2 cellular contexts compared by ENCODE assay signal in the genomic region with DNA sequence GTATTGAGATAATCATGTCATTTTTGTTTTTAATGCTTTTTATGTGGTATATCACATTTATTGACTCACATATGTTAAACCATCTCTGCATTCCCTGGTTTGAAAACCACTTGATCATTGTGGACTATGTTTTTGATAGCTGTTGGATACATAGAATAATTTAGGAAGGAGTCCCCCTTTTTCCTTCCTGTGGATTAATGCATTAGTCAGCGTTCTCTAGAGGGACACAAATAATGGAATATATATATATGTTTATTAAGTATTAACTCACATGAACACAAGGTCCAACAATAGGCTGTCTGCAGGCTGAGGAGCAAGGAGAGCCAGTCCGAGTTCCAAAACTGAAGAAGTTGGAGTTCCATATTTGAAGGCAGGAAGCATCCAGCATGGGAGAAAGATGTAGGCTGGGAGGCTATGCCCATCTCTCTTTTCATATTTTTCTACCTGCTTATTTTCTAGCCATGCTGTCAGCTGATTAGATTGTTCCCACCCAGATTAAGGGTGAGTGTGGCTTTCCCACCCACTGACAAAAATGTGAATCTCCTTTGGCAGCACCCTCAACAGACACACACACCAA.
TF ChIP-seq lines count a peak whose summit lies in the region.

No MANE protein-coding gene starts in this region.

TF ChIP-seq in HepG2, 621 proteins besides CTCF, POLR2A, EP300 and RAD21 (continued from another document):
- TF ChIP-seq JARID2 (CRISPR knock-in tag; IDR thresholded peaks at IDR 0.05; ENCODE audit: insufficient replicate concordance) (no peak), MED8 (CRISPR knock-in tag; IDR thresholded peaks at IDR 0.05; ENCODE audit: insufficient replicate concordance) (no peak), GATAD1 (CRISPR knock-in tag; IDR thresholded peaks at IDR 0.05) (no peak), AGO1 (IDR thresholded peaks at IDR 0.05; ENCODE audit: low read depth, low read length, poor library complexity, severe bottlenecking) (no peak), ISL2 (CRISPR knock-in tag; IDR thresholded peaks at IDR 0.05) (no peak), MAFF (IDR thresholded peaks at IDR 0.05; ENCODE audit: low read depth, low read length) (peak; percentile 22; the same call in 1 of the 2 replicates), HCFC1 (IDR thresholded peaks at IDR 0.05; ENCODE audit: low read depth, low read length) (no peak), ZNF773 (CRISPR knock-in tag; IDR thresholded peaks at IDR 0.05; ENCODE audit: borderline replicate concordance) (no peak)
- TF ChIP-seq, protein P1, sequence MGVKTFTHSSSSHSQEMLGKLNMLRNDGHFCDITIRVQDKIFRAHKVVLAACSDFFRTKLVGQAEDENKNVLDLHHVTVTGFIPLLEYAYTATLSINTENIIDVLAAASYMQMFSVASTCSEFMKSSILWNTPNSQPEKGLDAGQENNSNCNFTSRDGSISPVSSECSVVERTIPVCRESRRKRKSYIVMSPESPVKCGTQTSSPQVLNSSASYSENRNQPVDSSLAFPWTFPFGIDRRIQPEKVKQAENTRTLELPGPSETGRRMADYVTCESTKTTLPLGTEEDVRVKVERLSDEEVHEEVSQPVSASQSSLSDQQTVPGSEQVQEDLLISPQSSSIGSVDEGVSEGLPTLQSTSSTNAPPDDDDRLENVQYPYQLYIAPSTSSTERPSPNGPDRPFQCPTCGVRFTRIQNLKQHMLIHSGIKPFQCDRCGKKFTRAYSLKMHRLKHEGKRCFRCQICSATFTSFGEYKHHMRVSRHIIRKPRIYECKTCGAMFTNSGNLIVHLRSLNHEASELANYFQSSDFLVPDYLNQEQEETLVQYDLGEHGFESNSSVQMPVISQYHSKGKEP (CRISPR knock-in tag; IDR thresholded peaks at IDR 0.05): no peak

TF ChIP-seq in K562, 482 proteins besides CTCF, POLR2A, EP300 and RAD21 (continued from another document):
- TF ChIP-seq FOXJ3 (CRISPR knock-in tag; IDR thresholded peaks at IDR 0.05) (peak; percentile 56; the same call in 1 of the 2 replicates), SIRT6 (IDR thresholded peaks at IDR 0.05; ENCODE audit: low read depth, low read length) (no peak), ZKSCAN3 (CRISPR knock-in tag; IDR thresholded peaks at IDR 0.05) (no peak), AFF4 (CRISPR knock-in tag; IDR thresholded peaks at IDR 0.05) (no peak), SMARCE1 (IDR thresholded peaks at IDR 0.05) (no peak), XRCC3 (IDR thresholded peaks at IDR 0.05) (no peak), POLR2H (tag; IDR thresholded peaks at IDR 0.05; ENCODE audit: low read depth) (no peak), ZNF316 (IDR thresholded peaks at IDR 0.05) (peak; percentile 77), LARP7 (IDR thresholded peaks at IDR 0.05) (no peak), MCM3 (IDR thresholded peaks at IDR 0.05) (0 out of 2 replicates have a peak, but pooled peaks have one; percentile 12), MAFG (tag; conservative IDR thresholded peaks at IDR 0.05) (peak; percentile 33; the same call in 1 of the 2 replicates), SMAD2 (IDR thresholded peaks at IDR 0.05; ENCODE audit: low read depth, low read length) (no peak), MAFF (IDR thresholded peaks at IDR 0.05; ENCODE audit: low read length) (peak; percentile 7; the same call in 1 of the 2 replicates), C11orf30 (IDR thresholded peaks at IDR 0.05; ENCODE audit: low read depth) (peak; percentile 28; the same call in 1 of the 2 replicates), ZBTB2 (IDR thresholded peaks at IDR 0.05) (no peak), ZNF764 (CRISPR knock-in tag; IDR thresholded peaks at IDR 0.05; ENCODE audit: low read depth) (no peak), MCM7 (IDR thresholded peaks at IDR 0.05) (no peak), PHTF2 (CRISPR knock-in tag; IDR thresholded peaks at IDR 0.05) (no peak), MYC (IDR thresholded peaks at IDR 0.05; ENCODE audit: low read depth, low read length) (no peak), MYC (CRISPR knock-in tag; IDR thresholded peaks at IDR 0.05; ENCODE audit: borderline replicate concordance, low read depth) (no peak), GATAD2A (IDR thresholded peaks at IDR 0.05) (no peak), ZFP1 (CRISPR knock-in tag; IDR thresholded peaks at IDR 0.05) (no peak), TARDBP (IDR thresholded peaks at IDR 0.05) (no peak), TEAD2 (tag; IDR thresholded peaks at IDR 0.05) (0 out of 2 replicates have a peak, but pooled peaks have one; percentile 29)
- TF ChIP-seq, protein P2, sequence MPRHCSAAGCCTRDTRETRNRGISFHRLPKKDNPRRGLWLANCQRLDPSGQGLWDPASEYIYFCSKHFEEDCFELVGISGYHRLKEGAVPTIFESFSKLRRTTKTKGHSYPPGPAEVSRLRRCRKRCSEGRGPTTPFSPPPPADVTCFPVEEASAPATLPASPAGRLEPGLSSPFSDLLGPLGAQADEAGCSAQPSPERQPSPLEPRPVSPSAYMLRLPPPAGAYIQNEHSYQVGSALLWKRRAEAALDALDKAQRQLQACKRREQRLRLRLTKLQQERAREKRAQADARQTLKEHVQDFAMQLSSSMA (CRISPR knock-in tag; IDR thresholded peaks at IDR 0.05): no peak
- TF ChIP-seq, protein P3, sequence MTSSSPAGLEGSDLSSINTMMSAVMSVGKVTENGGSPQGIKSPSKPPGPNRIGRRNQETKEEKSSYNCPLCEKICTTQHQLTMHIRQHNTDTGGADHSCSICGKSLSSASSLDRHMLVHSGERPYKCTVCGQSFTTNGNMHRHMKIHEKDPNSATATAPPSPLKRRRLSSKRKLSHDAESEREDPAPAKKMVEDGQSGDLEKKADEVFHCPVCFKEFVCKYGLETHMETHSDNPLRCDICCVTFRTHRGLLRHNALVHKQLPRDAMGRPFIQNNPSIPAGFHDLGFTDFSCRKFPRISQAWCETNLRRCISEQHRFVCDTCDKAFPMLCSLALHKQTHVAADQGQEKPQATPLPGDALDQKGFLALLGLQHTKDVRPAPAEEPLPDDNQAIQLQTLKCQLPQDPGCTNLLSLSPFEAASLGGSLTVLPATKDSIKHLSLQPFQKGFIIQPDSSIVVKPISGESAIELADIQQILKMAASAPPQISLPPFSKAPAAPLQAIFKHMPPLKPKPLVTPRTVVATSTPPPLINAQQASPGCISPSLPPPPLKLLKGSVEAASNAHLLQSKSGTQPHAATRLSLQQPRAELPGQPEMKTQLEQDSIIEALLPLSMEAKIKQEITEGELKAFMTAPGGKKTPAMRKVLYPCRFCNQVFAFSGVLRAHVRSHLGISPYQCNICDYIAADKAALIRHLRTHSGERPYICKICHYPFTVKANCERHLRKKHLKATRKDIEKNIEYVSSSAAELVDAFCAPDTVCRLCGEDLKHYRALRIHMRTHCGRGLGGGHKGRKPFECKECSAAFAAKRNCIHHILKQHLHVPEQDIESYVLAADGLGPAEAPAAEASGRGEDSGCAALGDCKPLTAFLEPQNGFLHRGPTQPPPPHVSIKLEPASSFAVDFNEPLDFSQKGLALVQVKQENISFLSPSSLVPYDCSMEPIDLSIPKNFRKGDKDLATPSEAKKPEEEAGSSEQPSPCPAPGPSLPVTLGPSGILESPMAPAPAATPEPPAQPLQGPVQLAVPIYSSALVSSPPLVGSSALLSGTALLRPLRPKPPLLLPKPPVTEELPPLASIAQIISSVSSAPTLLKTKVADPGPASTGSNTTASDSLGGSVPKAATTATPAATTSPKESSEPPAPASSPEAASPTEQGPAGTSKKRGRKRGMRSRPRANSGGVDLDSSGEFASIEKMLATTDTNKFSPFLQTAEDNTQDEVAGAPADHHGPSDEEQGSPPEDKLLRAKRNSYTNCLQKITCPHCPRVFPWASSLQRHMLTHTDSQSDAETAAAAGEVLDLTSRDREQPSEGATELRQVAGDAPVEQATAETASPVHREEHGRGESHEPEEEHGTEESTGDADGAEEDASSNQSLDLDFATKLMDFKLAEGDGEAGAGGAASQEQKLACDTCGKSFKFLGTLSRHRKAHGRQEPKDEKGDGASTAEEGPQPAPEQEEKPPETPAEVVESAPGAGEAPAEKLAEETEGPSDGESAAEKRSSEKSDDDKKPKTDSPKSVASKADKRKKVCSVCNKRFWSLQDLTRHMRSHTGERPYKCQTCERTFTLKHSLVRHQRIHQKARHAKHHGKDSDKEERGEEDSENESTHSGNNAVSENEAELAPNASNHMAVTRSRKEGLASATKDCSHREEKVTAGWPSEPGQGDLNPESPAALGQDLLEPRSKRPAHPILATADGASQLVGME (CRISPR knock-in tag; IDR thresholded peaks at IDR 0.05): no peak
